ENCODE assay signal across 8 cellular contexts in the genomic region with DNA sequence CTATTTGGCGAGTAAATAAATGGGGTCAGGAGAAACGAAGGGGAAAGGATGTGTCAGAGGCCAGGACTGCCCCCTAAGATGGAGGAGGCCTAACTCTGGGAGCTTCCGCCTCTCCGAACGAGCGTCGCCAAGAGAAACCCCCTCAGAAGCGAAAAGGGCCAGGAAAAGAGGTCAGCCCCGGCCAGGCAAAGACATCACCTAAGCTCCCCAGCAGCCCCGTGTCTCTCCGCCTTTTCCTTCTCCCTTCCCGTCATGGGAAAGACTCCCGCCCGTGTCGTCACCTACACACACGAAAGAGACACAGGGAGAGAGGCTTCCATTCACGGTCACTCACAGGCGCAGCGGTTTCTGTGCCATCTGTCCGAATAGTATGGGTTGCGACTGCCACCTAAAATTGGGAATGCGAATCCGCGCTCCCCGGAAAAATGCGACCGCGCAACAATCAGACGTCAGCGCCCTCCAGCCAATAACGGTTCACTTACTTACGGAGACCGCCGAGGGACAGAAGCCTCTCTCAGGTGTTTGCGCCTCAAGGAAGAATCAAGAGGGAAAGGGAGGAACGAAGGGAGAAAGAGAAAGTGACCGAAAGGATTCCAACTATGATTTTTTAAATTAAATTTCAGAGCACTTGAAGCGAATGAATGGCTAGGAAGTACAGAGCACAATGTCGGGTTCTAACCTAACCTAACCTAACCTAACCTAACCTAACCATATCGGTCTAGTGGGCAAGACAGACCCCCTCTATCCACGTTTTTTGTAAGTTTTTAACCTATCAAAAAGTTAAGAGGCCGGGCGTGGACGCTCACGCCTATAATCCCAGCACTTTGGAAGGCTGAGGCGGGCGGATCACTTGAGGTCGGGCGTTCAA. TPM values are rescaled to one million over a fixed set of nuclear protein-coding genes. Genes with fewer than 3 reads are reported as not detected.
DNase-seq lines count a peak whose midpoint lies in the region; ATAC-seq and TF ChIP-seq lines count a peak whose summit lies in the region.

Gene CWF19L1, minus strand, starts transcription at position 402 of the 868 bp plus-strand sequence. Its CDS starts 45 bp downstream, at position 357.

- peak within 1 kb of the TSS; percentile 100 for H3K4me3 ChIP-seq in HUES48 (ENCODE audit: low read depth, low read length)
- H3K4me3 ChIP-seq in OCI-LY3 (ENCODE audit: low read length), result peak within 1 kb of the TSS; percentile 94

- peak within 1 kb of the TSS; percentile 96 to 99 (median 98) for H3K27ac Mint-ChIP-seq in CD14-positive monocyte

- H3K79me2 ChIP-seq in OCI-LY3 (ENCODE audit: low read length), result peaks cover 38% of the 10 kb centered on the region

- peak; percentile 78 for DNase-seq in CD14-positive monocyte (ENCODE audit: low spot score)
- DNase-seq in activated T-cell treated with anti-CD3 and anti-CD28 coated beads for 1 hour (ENCODE audit: low read depth), result peak; percentile 57
- DNase-seq in epidermal melanocyte (ENCODE audit: insufficient read length, low spot score), result peak; percentile 84
- DNase-seq in middle frontal gyrus (ENCODE audit: extremely low spot score, low spot score), result peak; percentile 69
- DNase-seq in stimulated activated CD8-positive, alpha-beta memory T cell treated with anti-CD3 and anti-CD28 coated beads, Interleukin-2, amount 100 ng/mL, for 1 hour (ENCODE audit: low read depth in 2 of 2), result peak; percentile 53 to 54

- H3K4me1 ChIP-seq in HUES48 (ENCODE audit: control insufficient read depth, insufficient read depth, low read length) (no peaks in the 10 kb centered on the region), OCI-LY3 (ENCODE audit: low read length) (peaks cover 9% of the 10 kb centered on the region)

- peak; percentile 80 for ATAC-seq in GM19438 (IDR thresholded peaks at IDR 0.05; ENCODE audit: low read depth, unreplicated experiment)

- H3K9me3 Mint-ChIP-seq in CD14-positive monocyte, result no peaks in the 10 kb centered on the region

- no peaks in the 10 kb centered on the region for H4K20me1 ChIP-seq in OCI-LY3 (ENCODE audit: insufficient read depth, low read length)

- H3K9me3 ChIP-seq in HUES48 (ENCODE audit: control insufficient read depth, insufficient read depth, low read length) (no peaks in the 10 kb centered on the region), OCI-LY3 (ENCODE audit: insufficient read depth, low read length) (no peaks in the 10 kb centered on the region)

- peak within 1 kb of the TSS; percentile 98 to 99 for H3K4me3 Mint-ChIP-seq in CD14-positive monocyte

- H3K27me3 Mint-ChIP-seq in CD14-positive monocyte (ENCODE audit: low read depth in 3 of 3), result peaks cover 0 to 5% (median 0%) of the 10 kb centered on the region in 3 donors

- H2AFZ ChIP-seq in OCI-LY3 (ENCODE audit: low read depth, low read length), result peak within 1 kb of the TSS; percentile 90

- intact Hi-C loops in CD14-positive monocyte (cut with micrococcal nuclease), result loop anchor here in 1 of 2 donors (10.0 kb wide), 1 partner anchor 83 kb away; the partner anchor contains the start of gene ERLIN1

- no peaks in the 10 kb centered on the region for H3K36me3 ChIP-seq in HUES48 (ENCODE audit: control insufficient read depth, insufficient read depth, low read length)
- H3K36me3 ChIP-seq in OCI-LY3 (replicated peaks; ENCODE audit: low read depth, low read length), result no peaks in the 10 kb centered on the region

- peak within 1 kb of the TSS; percentile 83 for H3K9ac ChIP-seq in HUES48 (ENCODE audit: low read depth, low read length)
- peak within 1 kb of the TSS; percentile 81 for H3K9ac ChIP-seq in OCI-LY3 (ENCODE audit: low read length)

- peak within 1 kb of the TSS; percentile 76 for H3K4me2 ChIP-seq in OCI-LY3 (ENCODE audit: low read length)

- TF ChIP-seq CTCF in CD14-positive monocyte (IDR thresholded peaks at IDR 0.05) (no peak), OCI-LY3 (IDR thresholded peaks at IDR 0.05; ENCODE audit: low read depth, low read length) (no peak)

- peaks cover 7 to 21% of the 10 kb centered on the region in 2 donors for H3K36me3 Mint-ChIP-seq in CD14-positive monocyte

- H3K27ac ChIP-seq in HUES48 (ENCODE audit: low read depth, low read length) (peak within 1 kb of the TSS; percentile 87), OCI-LY3 (ENCODE audit: low read length) (peak within 1 kb of the TSS; percentile 38)

- H3K27me3 ChIP-seq in HUES48 (ENCODE audit: control insufficient read depth, insufficient read depth, low read length) (no peaks in the 10 kb centered on the region), OCI-LY3 (ENCODE audit: low read depth, low read length) (no peaks in the 10 kb centered on the region)

- H3K4me1 Mint-ChIP-seq in CD14-positive monocyte, result peaks cover 20% of the 10 kb centered on the region

RNA-seq across cellular contexts. Expression of gene CWF19L1, which starts in this region (rescaled TPM):
- 10 to 100 TPM; 22.2 to 29.3 TPM for polyA plus RNA-seq in CD14-positive monocyte

Comparison
In these comparisons a context has a peak if more than half of its experiments do, and no peak if none do; other contexts are left out.
1. Peak in every context shown above with its lines: DNase-seq, ATAC-seq, H3K4me3 ChIP-seq and H3K27ac ChIP-seq.